In genomic region chr3:143472731-143473523, GRCh38 we compare ENCODE assay signal across 25 cellular contexts.
"Had no signal": no experiment of that assay in that cellular context is flagged by ENCODE, and none has a peak within 500 bp of the region (broad histone marks: within the 10 kb centered on the region; RNA-seq: fewer than 3 reads in every experiment).

No MANE protein-coding gene starts in this region.

- H3K36me3 Mint-ChIP-seq: activated naive CD4-positive, alpha-beta T cell treated with anti-CD3 and anti-CD28 coated beads, Interleukin-2, amount 50 U/mL, for 72 hours had no signal

- H3K27me3 Mint-ChIP-seq: activated naive CD8-positive, alpha-beta T cell treated with anti-CD3 and anti-CD28 coated beads, Interleukin-2, amount 50 U/mL, for 24 hours; activated T-cell treated with anti-CD3 and anti-CD28 coated beads, Interleukin-2, amount 50 U/mL, for 24 hours; central memory CD8-positive, alpha-beta T cell had no signal

- H3K9me3 Mint-ChIP-seq: activated naive CD4-positive, alpha-beta T cell treated with anti-CD3 and anti-CD28 coated beads, Interleukin-2, amount 50 U/mL, for 72 hours; activated naive CD8-positive, alpha-beta T cell treated with anti-CD3 and anti-CD28 coated beads, Interleukin-2, amount 50 U/mL, for 24 hours; activated T-cell treated with anti-CD3 and anti-CD28 coated beads, Interleukin-2, amount 50 U/mL, for 24 hours; activated T-helper 1 cell treated with anti-CD3 and anti-CD28 coated beads, Interleukin-12 subunit alpha, Interleukin-12 subunit beta, Interleukin-2, Interleukin-4 antibody, amounts not matched to agents 30 ng/mL and 10 ng/mL and 1 ng/mL, durations not matched to agents 14 hours and 24 hours and 36 hours; central memory CD8-positive, alpha-beta T cell had no signal

- H3K4me1 Mint-ChIP-seq: activated naive CD8-positive, alpha-beta T cell treated with anti-CD3 and anti-CD28 coated beads, Interleukin-2, amount 50 U/mL, for 24 hours; central memory CD8-positive, alpha-beta T cell had no signal

- ATAC-seq: activated CD8-positive, alpha-beta T cell treated with anti-CD3 and anti-CD28 coated beads, Interleukin-2, amount 10 ng/mL, durations not matched to agents 7 days and 5 days; activated naive CD4-positive, alpha-beta T cell treated with anti-CD3 and anti-CD28 coated beads, Interleukin-2, amount 50 U/mL, for 72 hours; activated naive CD8-positive, alpha-beta T cell treated with anti-CD3 and anti-CD28 coated beads, Interleukin-2, amount 50 U/mL, for 24 hours; body of pancreas had no signal

- H3K27ac Mint-ChIP-seq: activated CD8-positive, alpha-beta T cell treated with anti-CD3 and anti-CD28 coated beads, Interleukin-2, amount 10 ng/mL, durations not matched to agents 7 days and 5 days; activated naive CD4-positive, alpha-beta T cell treated with anti-CD3 and anti-CD28 coated beads, Interleukin-2, amount 50 U/mL, for 72 hours; activated naive CD8-positive, alpha-beta T cell treated with anti-CD3 and anti-CD28 coated beads, Interleukin-2, amount 50 U/mL, for 24 hours; activated T-cell treated with anti-CD3 and anti-CD28 coated beads, Interleukin-2, amount 50 U/mL, for 24 hours; activated T-helper 1 cell treated with anti-CD3 and anti-CD28 coated beads, Interleukin-12 subunit alpha, Interleukin-12 subunit beta, Interleukin-2, Interleukin-4 antibody, amounts not matched to agents 30 ng/mL and 10 ng/mL and 1 ng/mL, durations not matched to agents 14 hours and 24 hours and 36 hours had no signal

- H3K27ac ChIP-seq: ascending aorta, body of pancreas, SJCRH30, WERI-Rb-1 had no signal

- H3K36me3 ChIP-seq: ascending aorta, SJCRH30, WERI-Rb-1 had no signal

- H3K27me3 ChIP-seq: ascending aorta, body of pancreas, SJCRH30 had no signal

- H3K4me3 Mint-ChIP-seq: activated CD8-positive, alpha-beta T cell treated with anti-CD3 and anti-CD28 coated beads, Interleukin-2, amount 10 ng/mL, durations not matched to agents 7 days and 5 days; activated naive CD8-positive, alpha-beta T cell treated with anti-CD3 and anti-CD28 coated beads, Interleukin-2, amount 50 U/mL, for 24 hours; activated T-cell treated with anti-CD3 and anti-CD28 coated beads, Interleukin-2, amount 50 U/mL, for 24 hours; activated T-helper 1 cell treated with anti-CD3 and anti-CD28 coated beads, Interleukin-12 subunit alpha, Interleukin-12 subunit beta, Interleukin-2, Interleukin-4 antibody, amounts not matched to agents 30 ng/mL and 10 ng/mL and 1 ng/mL, durations not matched to agents 14 hours and 24 hours and 36 hours; central memory CD8-positive, alpha-beta T cell had no signal

- H3K9me3 ChIP-seq: ascending aorta, body of pancreas, SJCRH30, SK-N-SH had no signal

- H3K4me1 ChIP-seq: ascending aorta, body of pancreas, SJCRH30 had no signal

- H3K4me3 ChIP-seq: ascending aorta, body of pancreas, SJCRH30 had no signal

- DNase-seq: activated CD4-positive, alpha-beta T cell treated with anti-CD3 and anti-CD28 coated beads for 4 hours; activated CD8-positive, alpha-beta T cell treated with anti-CD3 and anti-CD28 coated beads, Interleukin-2, amount 10 ng/mL, durations not matched to agents 7 days and 5 days; activated effector memory CD4-positive, alpha-beta T cell treated with Interleukin-2 at 50 U/mL for 16 hours; activated naive CD4-positive, alpha-beta T cell; activated naive CD8-positive, alpha-beta T cell treated with anti-CD3 and anti-CD28 coated beads, Interleukin-2, amount 50 U/mL, for 24 hours; activated T-cell treated with anti-CD3 and anti-CD28 coated beads, Interleukin-2, amount 50 U/mL, for 24 hours; amniotic stem cell; body of pancreas; KG1; NCI-H1092; NCI-H1417; NCI-H1930; NCI-H2171; NCI-H226; NCI-H510A; NCI-H526 treated with DMSO at 0.1 percent for 48 hours; NCI-H82; SJCRH30; SK-N-SH; T-helper 1 cell; WERI-Rb-1 had no signal
